1 cellular context compared by ENCODE assay signal in the genomic region with DNA sequence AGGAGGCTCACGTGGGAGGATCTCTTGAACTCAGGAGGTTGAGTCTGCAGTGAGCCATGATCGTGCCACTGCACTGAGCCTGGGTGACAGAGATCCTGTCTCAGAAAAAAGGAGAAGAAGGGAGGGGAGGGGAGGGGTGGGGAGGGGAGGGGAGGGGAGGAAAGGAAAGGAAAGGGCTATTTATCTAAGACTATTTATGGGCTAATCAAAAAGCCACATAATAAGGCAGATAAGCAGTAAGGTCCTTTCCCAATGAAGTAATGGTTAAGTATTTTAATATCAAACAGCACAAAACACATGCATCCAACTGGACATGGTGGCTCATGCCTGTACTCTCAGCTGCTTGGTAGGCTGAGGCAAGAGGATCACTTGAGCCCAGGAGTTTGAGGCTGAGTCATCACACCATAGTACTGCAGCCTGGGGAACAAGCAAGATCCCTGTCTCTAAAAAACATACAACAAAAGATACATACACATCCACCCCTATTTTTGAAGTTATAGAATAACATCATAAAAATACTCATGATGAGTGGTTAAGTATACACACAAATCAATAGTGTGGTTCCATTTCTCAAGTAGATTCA.
TF ChIP-seq lines count a peak whose summit lies in the region.

No MANE protein-coding gene starts in this region.

TF ChIP-seq in GM23338, 12 proteins besides CTCF, POLR2A, EP300 and RAD21:
- TF ChIP-seq, protein P1, sequence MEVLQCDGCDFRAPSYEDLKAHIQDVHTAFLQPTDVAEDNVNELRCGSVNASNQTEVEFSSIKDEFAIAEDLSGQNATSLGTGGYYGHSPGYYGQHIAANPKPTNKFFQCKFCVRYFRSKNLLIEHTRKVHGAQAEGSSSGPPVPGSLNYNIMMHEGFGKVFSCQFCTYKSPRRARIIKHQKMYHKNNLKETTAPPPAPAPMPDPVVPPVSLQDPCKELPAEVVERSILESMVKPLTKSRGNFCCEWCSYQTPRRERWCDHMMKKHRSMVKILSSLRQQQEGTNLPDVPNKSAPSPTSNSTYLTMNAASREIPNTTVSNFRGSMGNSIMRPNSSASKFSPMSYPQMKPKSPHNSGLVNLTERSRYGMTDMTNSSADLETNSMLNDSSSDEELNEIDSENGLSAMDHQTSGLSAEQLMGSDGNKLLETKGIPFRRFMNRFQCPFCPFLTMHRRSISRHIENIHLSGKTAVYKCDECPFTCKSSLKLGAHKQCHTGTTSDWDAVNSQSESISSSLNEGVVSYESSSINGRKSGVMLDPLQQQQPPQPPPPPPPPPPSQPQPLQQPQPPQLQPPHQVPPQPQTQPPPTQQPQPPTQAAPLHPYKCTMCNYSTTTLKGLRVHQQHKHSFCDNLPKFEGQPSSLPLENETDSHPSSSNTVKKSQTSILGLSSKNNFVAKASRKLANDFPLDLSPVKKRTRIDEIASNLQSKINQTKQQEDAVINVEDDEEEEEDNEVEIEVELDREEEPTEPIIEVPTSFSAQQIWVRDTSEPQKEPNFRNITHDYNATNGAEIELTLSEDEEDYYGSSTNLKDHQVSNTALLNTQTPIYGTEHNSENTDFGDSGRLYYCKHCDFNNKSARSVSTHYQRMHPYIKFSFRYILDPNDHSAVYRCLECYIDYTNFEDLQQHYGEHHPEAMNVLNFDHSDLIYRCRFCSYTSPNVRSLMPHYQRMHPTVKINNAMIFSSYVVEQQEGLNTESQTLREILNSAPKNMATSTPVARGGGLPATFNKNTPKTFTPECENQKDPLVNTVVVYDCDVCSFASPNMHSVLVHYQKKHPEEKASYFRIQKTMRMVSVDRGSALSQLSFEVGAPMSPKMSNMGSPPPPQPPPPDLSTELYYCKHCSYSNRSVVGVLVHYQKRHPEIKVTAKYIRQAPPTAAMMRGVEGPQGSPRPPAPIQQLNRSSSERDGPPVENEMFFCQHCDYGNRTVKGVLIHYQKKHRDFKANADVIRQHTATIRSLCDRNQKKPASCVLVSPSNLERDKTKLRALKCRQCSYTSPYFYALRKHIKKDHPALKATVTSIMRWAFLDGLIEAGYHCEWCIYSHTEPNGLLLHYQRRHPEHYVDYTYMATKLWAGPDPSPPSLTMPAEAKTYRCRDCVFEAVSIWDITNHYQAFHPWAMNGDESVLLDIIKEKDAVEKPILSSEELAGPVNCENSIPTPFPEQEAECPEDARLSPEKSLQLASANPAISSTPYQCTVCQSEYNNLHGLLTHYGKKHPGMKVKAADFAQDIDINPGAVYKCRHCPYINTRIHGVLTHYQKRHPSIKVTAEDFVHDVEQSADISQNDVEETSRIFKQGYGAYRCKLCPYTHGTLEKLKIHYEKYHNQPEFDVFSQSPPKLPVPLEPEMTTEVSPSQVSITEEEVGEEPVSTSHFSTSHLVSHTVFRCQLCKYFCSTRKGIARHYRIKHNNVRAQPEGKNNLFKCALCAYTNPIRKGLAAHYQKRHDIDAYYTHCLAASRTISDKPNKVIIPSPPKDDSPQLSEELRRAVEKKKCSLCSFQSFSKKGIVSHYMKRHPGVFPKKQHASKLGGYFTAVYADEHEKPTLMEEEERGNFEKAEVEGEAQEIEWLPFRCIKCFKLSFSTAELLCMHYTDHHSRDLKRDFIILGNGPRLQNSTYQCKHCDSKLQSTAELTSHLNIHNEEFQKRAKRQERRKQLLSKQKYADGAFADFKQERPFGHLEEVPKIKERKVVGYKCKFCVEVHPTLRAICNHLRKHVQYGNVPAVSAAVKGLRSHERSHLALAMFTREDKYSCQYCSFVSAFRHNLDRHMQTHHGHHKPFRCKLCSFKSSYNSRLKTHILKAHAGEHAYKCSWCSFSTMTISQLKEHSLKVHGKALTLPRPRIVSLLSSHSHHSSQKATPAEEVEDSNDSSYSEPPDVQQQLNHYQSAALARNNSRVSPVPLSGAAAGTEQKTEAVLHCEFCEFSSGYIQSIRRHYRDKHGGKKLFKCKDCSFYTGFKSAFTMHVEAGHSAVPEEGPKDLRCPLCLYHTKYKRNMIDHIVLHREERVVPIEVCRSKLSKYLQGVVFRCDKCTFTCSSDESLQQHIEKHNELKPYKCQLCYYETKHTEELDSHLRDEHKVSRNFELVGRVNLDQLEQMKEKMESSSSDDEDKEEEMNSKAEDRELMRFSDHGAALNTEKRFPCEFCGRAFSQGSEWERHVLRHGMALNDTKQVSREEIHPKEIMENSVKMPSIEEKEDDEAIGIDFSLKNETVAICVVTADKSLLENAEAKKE (CRISPR knock-in tag; IDR thresholded peaks at IDR 0.05) = no peak
- TF ChIP-seq EZH2 (IDR thresholded peaks at IDR 0.05; ENCODE audit: low read depth, unreplicated experiment) = no peak
- TF ChIP-seq JUNB (IDR thresholded peaks at IDR 0.05; ENCODE audit: unreplicated experiment) = no peak
- no peak for TF ChIP-seq EZH2phosphoT487 (IDR thresholded peaks at IDR 0.05; ENCODE audit: unreplicated experiment)
- no peak for TF ChIP-seq ZNF331 (CRISPR knock-in tag; IDR thresholded peaks at IDR 0.05; ENCODE audit: low read depth)
- TF ChIP-seq, protein P2, sequence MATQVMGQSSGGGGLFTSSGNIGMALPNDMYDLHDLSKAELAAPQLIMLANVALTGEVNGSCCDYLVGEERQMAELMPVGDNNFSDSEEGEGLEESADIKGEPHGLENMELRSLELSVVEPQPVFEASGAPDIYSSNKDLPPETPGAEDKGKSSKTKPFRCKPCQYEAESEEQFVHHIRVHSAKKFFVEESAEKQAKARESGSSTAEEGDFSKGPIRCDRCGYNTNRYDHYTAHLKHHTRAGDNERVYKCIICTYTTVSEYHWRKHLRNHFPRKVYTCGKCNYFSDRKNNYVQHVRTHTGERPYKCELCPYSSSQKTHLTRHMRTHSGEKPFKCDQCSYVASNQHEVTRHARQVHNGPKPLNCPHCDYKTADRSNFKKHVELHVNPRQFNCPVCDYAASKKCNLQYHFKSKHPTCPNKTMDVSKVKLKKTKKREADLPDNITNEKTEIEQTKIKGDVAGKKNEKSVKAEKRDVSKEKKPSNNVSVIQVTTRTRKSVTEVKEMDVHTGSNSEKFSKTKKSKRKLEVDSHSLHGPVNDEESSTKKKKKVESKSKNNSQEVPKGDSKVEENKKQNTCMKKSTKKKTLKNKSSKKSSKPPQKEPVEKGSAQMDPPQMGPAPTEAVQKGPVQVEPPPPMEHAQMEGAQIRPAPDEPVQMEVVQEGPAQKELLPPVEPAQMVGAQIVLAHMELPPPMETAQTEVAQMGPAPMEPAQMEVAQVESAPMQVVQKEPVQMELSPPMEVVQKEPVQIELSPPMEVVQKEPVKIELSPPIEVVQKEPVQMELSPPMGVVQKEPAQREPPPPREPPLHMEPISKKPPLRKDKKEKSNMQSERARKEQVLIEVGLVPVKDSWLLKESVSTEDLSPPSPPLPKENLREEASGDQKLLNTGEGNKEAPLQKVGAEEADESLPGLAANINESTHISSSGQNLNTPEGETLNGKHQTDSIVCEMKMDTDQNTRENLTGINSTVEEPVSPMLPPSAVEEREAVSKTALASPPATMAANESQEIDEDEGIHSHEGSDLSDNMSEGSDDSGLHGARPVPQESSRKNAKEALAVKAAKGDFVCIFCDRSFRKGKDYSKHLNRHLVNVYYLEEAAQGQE (IDR thresholded peaks at IDR 0.05; ENCODE audit: unreplicated experiment) = no peak
- TF ChIP-seq CREB1 (CRISPR knock-in tag; IDR thresholded peaks at IDR 0.05; ENCODE audit: low read depth) = no peak
- no peak for TF ChIP-seq NANOG (IDR thresholded peaks at IDR 0.05; ENCODE audit: borderline replicate concordance)
